In the genomic region with DNA sequence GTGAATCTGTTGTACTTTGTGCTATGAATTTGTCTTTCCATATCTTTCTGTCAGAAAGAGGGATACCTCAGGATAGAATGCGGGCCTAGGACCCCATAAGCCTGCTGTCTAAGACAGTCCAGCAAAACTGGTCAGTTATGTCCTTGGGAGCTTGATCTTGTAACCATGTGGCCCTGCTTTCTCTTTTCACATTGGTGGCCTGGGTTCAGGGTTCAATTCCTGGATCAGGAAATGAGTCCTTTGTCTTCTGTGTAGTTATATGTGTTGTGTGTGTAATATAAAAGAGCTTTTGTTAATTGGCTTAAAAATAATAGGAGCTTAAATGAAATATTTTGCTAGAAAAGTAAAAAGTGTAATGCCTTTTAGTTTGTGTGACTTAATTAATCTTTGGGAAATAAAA, we compare ENCODE assay signal across 8 cellular contexts. TPM values are rescaled to one million over a fixed set of nuclear protein-coding genes. Genes with fewer than 3 reads are reported as not detected.
"Had no signal": no experiment of that assay in that cellular context is flagged by ENCODE, and none has a peak within 500 bp of the region (broad histone marks: within the 10 kb centered on the region; RNA-seq: fewer than 3 reads in every experiment).

No MANE protein-coding gene starts in this region.

- H3K9me3 ChIP-seq: HAP-1 had no signal

- H3K27ac ChIP-seq: GM23248 had no signal

- H3K36me3 ChIP-seq: HAP-1 had no signal

- H3K9ac ChIP-seq: GM23248 had no signal

- H3K4me1 ChIP-seq: HAP-1 had no signal

- H2AFZ ChIP-seq: GM23248 had no signal

- DNase-seq: GM23248, GOT3, H7, HFFc6 had no signal

- H3K4me3 ChIP-seq: GM23248, HAP-1 had no signal

- FAIRE-seq: HTR-8/SVneo had no signal

- ATAC-seq: HCT116 had no signal

RNA-seq across cellular contexts. Expression of a gene that starts 16.9 kb away (rescaled TPM):
- polyA plus RNA-seq: IgD-negative memory B cell had no signal
